ENCODE assay signal across 24 cellular contexts in genomic region chr5:14420136-14420808, GRCh38.
DNase-seq lines count a peak whose midpoint lies in the region; ATAC-seq, FAIRE-seq and TF ChIP-seq lines count a peak whose summit lies in the region.
"Had no signal": no experiment of that assay in that cellular context is flagged by ENCODE, and none has a peak within 500 bp of the region (broad histone marks: within the 10 kb centered on the region; RNA-seq: fewer than 3 reads in every experiment).

No MANE protein-coding gene starts in this region.

- in situ Hi-C loops in K562 (cut with MboI): no loop called here

- no peak for TF ChIP-seq POLR2A in K562 (conservative IDR thresholded peaks at IDR 0.05)
- no peak for TF ChIP-seq POLR2A in ovary (IDR thresholded peaks at IDR 0.05)

- no peak for FAIRE-seq in K562 (lab: Jason Lieb, UNC)

- no peak overlapping the region for H3K9ac ChIP-seq in K562 (ENCODE audit: insufficient read depth in 1 of 2, low read depth in 2 of 2, low read length in 2 of 2)

- BruUV-seq in K562 (replicated peaks; lab: Mats Ljungman, UMichigan): no TSS peak

- peaks cover 30 to 55% of the 10 kb centered on the region in 2 experiments for H3K27me3 ChIP-seq in K562 (ENCODE audit: control insufficient read depth in 2 of 2, insufficient read depth in 2 of 2, low read length in 2 of 2)
- no peaks in the 10 kb centered on the region for H3K27me3 ChIP-seq in ovary
- H3K27me3 ChIP-seq: right lobe of liver, upper lobe of left lung had no signal

- CTCF ChIA-PET in K562 (lab: Yijun Ruan, JAX; ENCODE audit: low intra/inter-chr PET ratio): no interaction called here

- intact Hi-C loops in K562 (cut with micrococcal nuclease) (no loop called here), ovary (cut with DNase I) (no loop called here)

- H3K9me3 ChIP-seq in K562 (replicated peaks; ENCODE audit: control insufficient read depth, insufficient read depth, low read depth, low read length): no peaks in the 10 kb centered on the region
- no peaks in the 10 kb centered on the region for H3K9me3 ChIP-seq in ovary
- H3K9me3 ChIP-seq: HAP-1, right lobe of liver, upper lobe of left lung had no signal

- no peak overlapping the region for H3K4me2 ChIP-seq in K562 (ENCODE audit: insufficient read depth, low read length)

- no peaks in the 10 kb centered on the region for H3K79me2 ChIP-seq in K562 (ENCODE audit: control insufficient read depth, insufficient read depth, low read length)

- POLR2A ChIA-PET in K562 (lab: Yijun Ruan, JAX): no interaction called here

- TF ChIP-seq RAD21 in K562 (CRISPR knock-in tag; conservative IDR thresholded peaks at IDR 0.05 in 1 of 2, IDR thresholded peaks at IDR 0.05 in 1 of 2): no peak

- no peak for ATAC-seq in K562
- ATAC-seq: left lobe of liver had no signal

- H3K4me3 ChIP-seq in K562: no peak overlapping the region
- H3K4me3 ChIP-seq in ovary: no peak overlapping the region
- H3K4me3 ChIP-seq: HAP-1, right lobe of liver, SK-N-MC, upper lobe of left lung had no signal

- H3K4me1 ChIP-seq in K562 (replicated peaks in 1 of 2; ENCODE audit: control insufficient read depth in 2 of 2, insufficient read depth in 2 of 2, low read length in 2 of 2): no peaks in the 10 kb centered on the region
- H3K4me1 ChIP-seq in ovary (ENCODE audit: insufficient read depth): peaks cover 15% of the 10 kb centered on the region
- H3K4me1 ChIP-seq: HAP-1, right lobe of liver, upper lobe of left lung had no signal

- H4K20me1 ChIP-seq in K562 (replicated peaks; ENCODE audit: control insufficient read depth, insufficient read depth, low read length): peaks cover 7% of the 10 kb centered on the region; the same call in 1 of the 2 replicates

- no peak for TF ChIP-seq CTCF in K562 (IDR thresholded peaks at IDR 0.05 in 2 of 3, conservative IDR thresholded peaks at IDR 0.05 in 1 of 3; ENCODE audit: insufficient read depth in 2 of 3, low read depth in 1 of 3, low read length in 3 of 3)
- TF ChIP-seq CTCF in ovary (IDR thresholded peaks at IDR 0.05): no peak

- TF ChIP-seq EP300 in K562 (IDR thresholded peaks at IDR 0.05; ENCODE audit: low read length) (no peak), ovary (IDR thresholded peaks at IDR 0.05) (no peak)

- H3K36me3 ChIP-seq in K562 (ENCODE audit: control insufficient read depth, insufficient read depth, low read length): no peaks in the 10 kb centered on the region
- H3K36me3 ChIP-seq in ovary: no peaks in the 10 kb centered on the region

- H3K9me1 ChIP-seq in K562 (ENCODE audit: control insufficient read depth, insufficient read depth, low read length): no peaks in the 10 kb centered on the region

- H3K27ac ChIP-seq in K562 (ENCODE audit: extremely low read depth, low read depth, low read length) (no peak overlapping the region), ovary (no peak overlapping the region)
- H3K27ac ChIP-seq: HL-60, right lobe of liver, SK-N-MC, upper lobe of left lung had no signal

- DNase-seq in AG08395 (ENCODE audit: low spot score): peak; percentile 48
- DNase-seq in HT1080 (ENCODE audit: low read depth): peak; percentile 52
- no peak for DNase-seq in K562 (ENCODE audit: extremely low read depth in 1 of 4, low spot score in 3 of 4)
- DNase-seq in kidney tubule cell (ENCODE audit: low spot score): peak; percentile 91
- no peak for DNase-seq in H4 (ENCODE audit: low spot score)
- no peak for DNase-seq in ovary
- no peak for DNase-seq in ureter (ENCODE audit: low spot score)
- DNase-seq in iPS-NIHi7 (ENCODE audit: extremely low spot score): no peak
- DNase-seq: activated gamma-delta T cell, amniotic stem cell, COR-L47, endodermal cell, foreskin melanocyte, KBM-7, NCI-H1092 treated with DMSO at 0.1 percent for 48 hours, NCI-H2081 treated with DMSO at 0.1 percent for 48 hours, NCI-H524 treated with DMSO at 0.1 percent for 48 hours, occipital lobe, right lobe of liver had no signal

- no peak overlapping the region for H2AFZ ChIP-seq in K562 (ENCODE audit: low read depth, low read length)

- 0% methylated on average over 7 of the region's 7 CpGs for WGBS in K562 (ENCODE audit: insufficient coverage, low coverage, missing lambda C conversion rate)
- 76 to 80% (median 76%) methylated on average over 7 of the region's 7 CpGs for WGBS in ovary, 3 donors

TF ChIP-seq in K562, 482 proteins besides CTCF, POLR2A, EP300 and RAD21:
- TF ChIP-seq ZBTB17 (CRISPR knock-in tag; IDR thresholded peaks at IDR 0.05) (no peak), NFIC (IDR thresholded peaks at IDR 0.05) (peak; percentile 32; the same call in 1 of the 2 replicates)

Comparison
In these comparisons a context has a peak if more than half of its experiments do, and no peak if none do; other contexts are left out.
1. DNase-seq: peak in AG08395 (single experiment), HT1080 (single experiment) and kidney tubule cell (single experiment); none in K562 (0 of 4), H4 (single experiment), ovary (0 of 5), ureter (single experiment) and iPS-NIHi7 (single experiment).